ENCODE assay signal across 1 cellular context in genomic region chr1:46719689-46720088, GRCh38.
TF ChIP-seq lines count a peak whose summit lies in the region.

No MANE protein-coding gene starts in this region.

TF ChIP-seq in HCT116, 20 proteins besides CTCF, POLR2A, EP300 and RAD21 (continued from another document):
- no peak for TF ChIP-seq TCF7L2 (IDR thresholded peaks at IDR 0.05; ENCODE audit: borderline replicate concordance, extremely low read depth, insufficient read depth, insufficient read length)
- TF ChIP-seq YY1 (IDR thresholded peaks at IDR 0.05; ENCODE audit: extremely low read depth, insufficient replicate concordance, low read depth, low read length), result no peak
- TF ChIP-seq CBX3 (IDR thresholded peaks at IDR 0.05; ENCODE audit: low read depth), result no peak
TF ChIP-seq in HCT116: peak in this region for 0.
